13 cellular contexts compared by ENCODE assay signal in genomic region chr11:72828692-72829101, GRCh38. TPM values are rescaled to one million over a fixed set of nuclear protein-coding genes. Genes with fewer than 3 reads are reported as not detected.
DNase-seq lines count a peak whose midpoint lies in the region; ATAC-seq and TF ChIP-seq lines count a peak whose summit lies in the region.
"Had no signal": no experiment of that assay in that cellular context is flagged by ENCODE, and none has a peak within 500 bp of the region (broad histone marks: within the 10 kb centered on the region; RNA-seq: fewer than 3 reads in every experiment).

No MANE protein-coding gene starts in this region.

- H3K27ac ChIP-seq in mesenchymal stem cell (ENCODE audit: low read length, poor library complexity, severe bottlenecking), result no peak overlapping the region
- peak overlapping the region; percentile 48 to 80 (median 74) for H3K27ac ChIP-seq in upper lobe of left lung

- CTCF ChIA-PET in activated naive CD4-positive, alpha-beta T cell treated with anti-CD3 and anti-CD28 coated beads, Interleukin-2, amount 10 ng/mL, durations not matched to agents 7 days and 5 days (lab: Charles Lee), result interaction anchor here (0.7 to 11.5 kb wide), 3 partner anchors 15 to 350 kb away, joined by 3 to 180 read pairs (median 3); partner anchors contain the start of gene STARD10
- CTCF ChIA-PET in T-cell (lab: Charles Lee), result no interaction called here

- H3K36me3 ChIP-seq in mesenchymal stem cell (ENCODE audit: control insufficient read depth in 1 of 2, insufficient read depth in 2 of 2, low read depth in 1 of 2, low read length in 2 of 2), result peaks cover 3 to 33% of the 10 kb centered on the region in 2 experiments
- peaks cover 0 to 26% (median 9%) of the 10 kb centered on the region in 4 donors for H3K36me3 ChIP-seq in upper lobe of left lung
- H3K36me3 ChIP-seq: thyroid gland had no signal

- TF ChIP-seq POLR2A in upper lobe of left lung (IDR thresholded peaks at IDR 0.05), result no peak

- no peak for TF ChIP-seq EP300 in upper lobe of left lung (IDR thresholded peaks at IDR 0.05)

- no peak overlapping the region for H3K9ac ChIP-seq in mesenchymal stem cell (ENCODE audit: low read length)
- H3K9ac ChIP-seq: SK-N-SH had no signal

- H3K9me3 ChIP-seq in mesenchymal stem cell (ENCODE audit: control insufficient read depth, low read length) (no peaks in the 10 kb centered on the region), upper lobe of left lung (no peaks in the 10 kb centered on the region)
- H3K9me3 ChIP-seq: SK-N-SH, thyroid gland had no signal

- H3K27ac Mint-ChIP-seq in activated naive CD4-positive, alpha-beta T cell treated with anti-CD3 and anti-CD28 coated beads, Interleukin-2, amount 10 ng/mL, durations not matched to agents 7 days and 5 days, result peak overlapping the region; percentile 75
- peak overlapping the region; percentile 23 for H3K27ac Mint-ChIP-seq in T-cell

- no peaks in the 10 kb centered on the region for H3K27me3 ChIP-seq in mesenchymal stem cell (ENCODE audit: control insufficient read depth in 1 of 2, insufficient read depth in 1 of 2, low read length in 2 of 2)
- no peaks in the 10 kb centered on the region for H3K27me3 ChIP-seq in upper lobe of left lung
- H3K27me3 ChIP-seq: thyroid gland had no signal

- H3K4me2 ChIP-seq in mesenchymal stem cell (ENCODE audit: low read length, poor library complexity, severe bottlenecking), result no peak overlapping the region
- H3K4me2 ChIP-seq: SK-N-SH had no signal

- no peak for ATAC-seq in T-cell (replicated peaks in 1 of 4)
- ATAC-seq in upper lobe of left lung (ENCODE audit: low FRiP score in 2 of 2), result no peak
- ATAC-seq in omental fat pad (ENCODE audit: low FRiP score), result no peak
- no peak for ATAC-seq in GM21423 (IDR thresholded peaks at IDR 0.05; ENCODE audit: unreplicated experiment)

- peak overlapping the region in 1 of 2 experiments; percentile 52 for H3K18ac ChIP-seq in mesenchymal stem cell (ENCODE audit: low read depth in 1 of 2, low read length in 2 of 2)

- H2BK5ac ChIP-seq in mesenchymal stem cell (ENCODE audit: low read depth, low read length, poor library complexity, severe bottlenecking), result no peak overlapping the region

- peak overlapping the region; percentile 49 for H4K91ac ChIP-seq in mesenchymal stem cell (ENCODE audit: low read length)

- H3K23ac ChIP-seq in mesenchymal stem cell (ENCODE audit: low read length in 2 of 2), result no peak overlapping the region

- no peak overlapping the region for H3K4me3 Mint-ChIP-seq in activated naive CD4-positive, alpha-beta T cell treated with anti-CD3 and anti-CD28 coated beads, Interleukin-2, amount 10 ng/mL, durations not matched to agents 7 days and 5 days
- no peak overlapping the region for H3K4me3 Mint-ChIP-seq in T-cell
- H3K4me3 Mint-ChIP-seq: brain had no signal

- no peak overlapping the region for H2AFZ ChIP-seq in mesenchymal stem cell (ENCODE audit: low read depth, low read length)

- no peak overlapping the region for H3K4ac ChIP-seq in mesenchymal stem cell (ENCODE audit: low read depth in 1 of 2, low read length in 2 of 2)

- H2BK120ac ChIP-seq in mesenchymal stem cell (ENCODE audit: low read depth, low read length), result no peak overlapping the region

- H3K14ac ChIP-seq in mesenchymal stem cell (ENCODE audit: low read length in 2 of 2), result no peak overlapping the region

- no peak for DNase-seq in activated naive CD4-positive, alpha-beta T cell treated with anti-CD3 and anti-CD28 coated beads, Interleukin-2, amount 10 ng/mL, durations not matched to agents 7 days and 5 days
- DNase-seq in activated naive CD4-positive, alpha-beta T cell (lab: John Stamatoyannopoulos, UW), result no peak
- no peak for DNase-seq in T-cell
- no peak for DNase-seq in mesenchymal stem cell
- DNase-seq in upper lobe of left lung, result no peak
- DNase-seq in omental fat pad (ENCODE audit: low spot score), result no peak
- no peak for DNase-seq in cerebellar cortex (ENCODE audit: low spot score)
- DNase-seq: effector CD8-positive, alpha-beta T cell; mesendoderm; SK-N-SH; thyroid gland had no signal

- H3K79me1 ChIP-seq in mesenchymal stem cell (replicated peaks; ENCODE audit: low read length, poor library complexity, severe bottlenecking), result peaks cover 2% of the 10 kb centered on the region

- POLR2A ChIA-PET in T-cell (lab: Charles Lee), result no interaction called here

- H3K4me1 ChIP-seq in mesenchymal stem cell (ENCODE audit: control insufficient read depth, insufficient read depth, low read depth, low read length) (peaks cover 31% of the 10 kb centered on the region), upper lobe of left lung (peaks cover 23 to 39% (median 34%) of the 10 kb centered on the region in 4 donors)

- peak overlapping the region in 1 of 2 experiments; percentile 17 for H2BK12ac ChIP-seq in mesenchymal stem cell (ENCODE audit: low read length in 2 of 2)

- no peak for TF ChIP-seq CTCF in upper lobe of left lung (IDR thresholded peaks at IDR 0.05)
- no peak for TF ChIP-seq CTCF in omental fat pad (IDR thresholded peaks at IDR 0.05)

- H3K36me3 Mint-ChIP-seq in activated naive CD4-positive, alpha-beta T cell treated with anti-CD3 and anti-CD28 coated beads, Interleukin-2, amount 10 ng/mL, durations not matched to agents 7 days and 5 days, result peaks cover 49% of the 10 kb centered on the region
- peaks cover 7% of the 10 kb centered on the region for H3K36me3 Mint-ChIP-seq in T-cell
- H3K36me3 Mint-ChIP-seq: brain had no signal

- H2BK15ac ChIP-seq in mesenchymal stem cell (ENCODE audit: low read depth, poor library complexity, severe bottlenecking), result no peak overlapping the region

- 93% methylated on average over 7 of the region's 7 CpGs for WGBS in mesenchymal stem cell
- 82 to 88% methylated on average over 5 to 6 of the region's 7 CpGs for WGBS in upper lobe of left lung, 2 donors

- H3K27me3 Mint-ChIP-seq in activated naive CD4-positive, alpha-beta T cell treated with anti-CD3 and anti-CD28 coated beads, Interleukin-2, amount 10 ng/mL, durations not matched to agents 7 days and 5 days, result no peaks in the 10 kb centered on the region
- H3K27me3 Mint-ChIP-seq in T-cell, result no peaks in the 10 kb centered on the region
- H3K27me3 Mint-ChIP-seq: brain had no signal

- H3K4me3 ChIP-seq in mesenchymal stem cell (ENCODE audit: insufficient read depth in 1 of 2, low read depth in 1 of 2, low read length in 2 of 2) (no peak overlapping the region), upper lobe of left lung (no peak overlapping the region)
- H3K4me3 ChIP-seq: thyroid gland had no signal

- no peaks in the 10 kb centered on the region for H3K9me3 Mint-ChIP-seq in activated naive CD4-positive, alpha-beta T cell treated with anti-CD3 and anti-CD28 coated beads, Interleukin-2, amount 10 ng/mL, durations not matched to agents 7 days and 5 days
- H3K9me3 Mint-ChIP-seq in T-cell, result no peaks in the 10 kb centered on the region
- H3K9me3 Mint-ChIP-seq: brain had no signal

- peak overlapping the region; percentile 61 for H2AK5ac ChIP-seq in mesenchymal stem cell (ENCODE audit: low read length, severe bottlenecking)

- peak overlapping the region; percentile 74 for H4K8ac ChIP-seq in mesenchymal stem cell (ENCODE audit: low read length)

- peaks cover 21% of the 10 kb centered on the region for H3K4me1 Mint-ChIP-seq in activated naive CD4-positive, alpha-beta T cell treated with anti-CD3 and anti-CD28 coated beads, Interleukin-2, amount 10 ng/mL, durations not matched to agents 7 days and 5 days
- H3K4me1 Mint-ChIP-seq in T-cell, result peaks cover 4 to 23% (median 8%) of the 10 kb centered on the region in 3 donors

RNA-seq across cellular contexts. Expression of gene ATG16L2, which starts 14.5 kb away (rescaled TPM):
- 100 to 1,000 TPM; 107 to 145 (median 127) TPM for total RNA-seq in T-cell
- 12.0 TPM for polyA plus RNA-seq in mesenchymal stem cell (2013, experiment 1 of 2)
- polyA plus RNA-seq in mesenchymal stem cell (2013, experiment 2 of 2), result 10.4 TPM
- 100 to 1,000 TPM in 3 of 6 donors, 10 to 100 TPM in 3; 39.5 to 354 (median 86.4) TPM for total RNA-seq in upper lobe of left lung
- 10 to 100 TPM; 15.5 to 81.0 (median 26.7) TPM for total RNA-seq in omental fat pad

RNA-seq across cellular contexts. Expression of gene STARD10, which starts 34.9 kb away (rescaled TPM):
- total RNA-seq in T-cell, result 10 to 100 TPM; 11.1 to 24.9 (median 19.1) TPM
- polyA plus RNA-seq in mesenchymal stem cell (2013, experiment 1 of 2), result 16.5 TPM
- polyA plus RNA-seq in mesenchymal stem cell (2013, experiment 2 of 2), result 13.7 TPM
- 100 to 1,000 TPM in 5 of 6 donors, 10 to 100 TPM in 1; 93.2 to 227 (median 151) TPM for total RNA-seq in upper lobe of left lung
- 10 to 100 TPM; 10.9 to 20.6 (median 15.4) TPM for total RNA-seq in omental fat pad
